In genomic region chr2:174035981-174036742, GRCh38 we compare ENCODE assay signal across 9 cellular contexts.
DNase-seq lines count a peak whose midpoint lies in the region; ATAC-seq and TF ChIP-seq lines count a peak whose summit lies in the region.
"Had no signal": no experiment of that assay in that cellular context is flagged by ENCODE, and none has a peak within 500 bp of the region (broad histone marks: within the 10 kb centered on the region; RNA-seq: fewer than 3 reads in every experiment).

No MANE protein-coding gene starts in this region.

- H3K27me3 Mint-ChIP-seq in activated CD4-positive, alpha-beta T cell treated with anti-CD3 and anti-CD28 coated beads for 36 hours: peaks cover 7% of the 10 kb centered on the region

- H3K27me3 ChIP-seq in adrenal gland (no peaks in the 10 kb centered on the region), aorta (ENCODE audit: control insufficient read depth in 1 of 2, insufficient read depth in 2 of 2, low read length in 1 of 2) (no peaks in the 10 kb centered on the region)

- no peak overlapping the region for H3K27ac Mint-ChIP-seq in activated CD4-positive, alpha-beta T cell treated with anti-CD3 and anti-CD28 coated beads for 36 hours
- H3K27ac Mint-ChIP-seq: CD4-positive, CD25-positive, alpha-beta regulatory T cell had no signal

- H3K4me3 Mint-ChIP-seq in activated CD4-positive, alpha-beta T cell treated with anti-CD3 and anti-CD28 coated beads for 36 hours: no peak overlapping the region
- H3K4me3 Mint-ChIP-seq: CD4-positive, CD25-positive, alpha-beta regulatory T cell had no signal

- POLR2A ChIA-PET in activated CD4-positive, alpha-beta T cell treated with anti-CD3 and anti-CD28 coated beads for 36 hours (lab: Charles Lee): no interaction called here

- H3K36me3 ChIP-seq in adrenal gland (replicated peaks in 1 of 2) (no peaks in the 10 kb centered on the region), aorta (ENCODE audit: control insufficient read depth in 1 of 2, insufficient read depth in 2 of 2, low read length in 1 of 2) (no peaks in the 10 kb centered on the region)

- H3K4me3 ChIP-seq in adrenal gland (no peak overlapping the region), aorta (ENCODE audit: low read length in 2 of 2) (no peak overlapping the region)

- H3K27ac ChIP-seq in adrenal gland: peak overlapping the region in 1 of 5 donors; percentile 49
- H3K27ac ChIP-seq in aorta (ENCODE audit: low read depth in 1 of 2, low read length in 2 of 2): peak overlapping the region; percentile 20 to 38

- TF ChIP-seq POLR2A in adrenal gland (IDR thresholded peaks at IDR 0.05): no peak

- CTCF ChIA-PET in activated CD4-positive, alpha-beta T cell treated with anti-CD3 and anti-CD28 coated beads for 36 hours (lab: Charles Lee): interaction anchor here (1.2 kb wide), 1 partner anchor 12 kb away, joined by 5 read pairs; no protein-coding TSS in a partner anchor

- H3K9me3 Mint-ChIP-seq in activated CD4-positive, alpha-beta T cell treated with anti-CD3 and anti-CD28 coated beads for 36 hours (ENCODE audit: low read depth): no peaks in the 10 kb centered on the region

- WGBS in adrenal gland, 4 donors: 63 to 72% (median 63%) methylated on average over 12 of the region's 12 CpGs
- 33 to 35% methylated on average over 12 of the region's 12 CpGs for WGBS in aorta, 2 donors

- H3K9me3 ChIP-seq in adrenal gland (replicated peaks in 1 of 3) (no peaks in the 10 kb centered on the region), aorta (ENCODE audit: control insufficient read depth, low read length) (no peaks in the 10 kb centered on the region)

- TF ChIP-seq CTCF in adrenal gland (IDR thresholded peaks at IDR 0.05): peak in 3 of 6 experiments; percentile 15 to 46 (median 34)

- DNase-seq in Right ventricle myocardium superior: no peak
- no peak for DNase-seq in cardiac septum (ENCODE audit: low spot score)
- DNase-seq in adrenal gland: peak in 4 of 7 donors; percentile 36 to 53 (median 36)
- DNase-seq in iPS-NIHi11 (ENCODE audit: low spot score): peak; percentile 42
- peak in 1 of 2 donors; percentile 78 for DNase-seq in aorta
- DNase-seq in KG1 (lab: John Stamatoyannopoulos, UW): no peak
- DNase-seq in activated CD4-positive, alpha-beta T cell treated with anti-CD3 and anti-CD28 coated beads for 36 hours: no peak
- DNase-seq: CD4-positive, CD25-positive, alpha-beta regulatory T cell had no signal

- intact Hi-C loops in Right ventricle myocardium superior (cut with DNase I): no loop called here
- intact Hi-C loops in cardiac septum (cut with DNase I): loop anchor here (10.0 kb wide), 4 partner anchors 209 to 631 kb away; partner anchors contain the start of gene OLA1
- intact Hi-C loops in adrenal gland (cut with DNase I): no loop called here
- intact Hi-C loops in aorta (cut with DNase I): loop anchor here (5.0 to 10.0 kb wide), 2 partner anchors 44 to 151 kb away; no protein-coding TSS in a partner anchor
- intact Hi-C loops in activated CD4-positive, alpha-beta T cell treated with anti-CD3 and anti-CD28 coated beads for 36 hours (cut with DNase I, micrococcal nuclease): loop anchor here in 1 of 2 experiments (5.0 kb wide), 1 partner anchor 74 kb away; no protein-coding TSS in a partner anchor

- H3K36me3 Mint-ChIP-seq in activated CD4-positive, alpha-beta T cell treated with anti-CD3 and anti-CD28 coated beads for 36 hours (ENCODE audit: low read depth): no peaks in the 10 kb centered on the region
- H3K36me3 Mint-ChIP-seq: CD4-positive, CD25-positive, alpha-beta regulatory T cell had no signal

- H3K4me1 ChIP-seq in adrenal gland (replicated peaks in 1 of 2) (peaks cover 3 to 16% of the 10 kb centered on the region in 2 donors), aorta (ENCODE audit: control insufficient read depth in 1 of 2, insufficient read depth in 2 of 2, low read length in 2 of 2) (no peaks in the 10 kb centered on the region)

- ATAC-seq in Right ventricle myocardium superior (ENCODE audit: poor library complexity) (peak; percentile 32), aorta (ENCODE audit: low FRiP score) (peak; percentile 79), GM18870 (IDR thresholded peaks at IDR 0.05; ENCODE audit: unreplicated experiment) (no peak)
- no peak for ATAC-seq in activated CD4-positive, alpha-beta T cell treated with anti-CD3 and anti-CD28 coated beads for 36 hours

- peaks cover 18% of the 10 kb centered on the region for H3K4me1 Mint-ChIP-seq in activated CD4-positive, alpha-beta T cell treated with anti-CD3 and anti-CD28 coated beads for 36 hours

Comparison
In these comparisons a context has a peak if more than half of its experiments do, and no peak if none do; other contexts are left out.
1. intact Hi-C loops: an anchor here in cardiac septum (10.0 kb wide) and aorta (5.0 to 10.0 kb wide); none called in Right ventricle myocardium superior and adrenal gland.
2. ATAC-seq: peak in Right ventricle myocardium superior (single experiment) and aorta (single experiment); none in activated CD4-positive, alpha-beta T cell treated with anti-CD3 and anti-CD28 coated beads for 36 hours (single experiment) and GM18870 (single experiment).
3. DNase-seq: peak in adrenal gland (4 of 7) and iPS-NIHi11 (single experiment); none in Right ventricle myocardium superior (single experiment), cardiac septum (single experiment), KG1 (single experiment) and activated CD4-positive, alpha-beta T cell treated with anti-CD3 and anti-CD28 coated beads for 36 hours (single experiment).